13 cellular contexts compared by ENCODE assay signal in genomic region chr7:22700559-22701002, GRCh38. TPM values are rescaled to one million over a fixed set of nuclear protein-coding genes. Genes with fewer than 3 reads are reported as not detected.
DNase-seq lines count a peak whose midpoint lies in the region; ATAC-seq and TF ChIP-seq lines count a peak whose summit lies in the region.
"Had no signal": no experiment of that assay in that cellular context is flagged by ENCODE, and none has a peak within 500 bp of the region (broad histone marks: within the 10 kb centered on the region; RNA-seq: fewer than 3 reads in every experiment).

No MANE protein-coding gene starts in this region.

- ATAC-seq in SK-N-SH treated with all-trans-retinoic acid at 6 μM for 48 hours, result peak; percentile 53
- ATAC-seq: Right ventricle myocardium inferior had no signal

- H3K4me3 ChIP-seq in ACC112 (ENCODE audit: low read depth, low read length) (no peak overlapping the region), GM12865 (ENCODE audit: low read depth, low read length) (no peak overlapping the region), fibroblast of lung (replicated peaks in 1 of 4; ENCODE audit: control extremely low read depth in 1 of 4, insufficient read depth in 1 of 4, low read depth in 3 of 4, low read length in 4 of 4) (no peak overlapping the region), vagina (no peak overlapping the region)
- H3K4me3 ChIP-seq: esophagus squamous epithelium, neural progenitor cell had no signal

- TF ChIP-seq POLR2A in vagina (IDR thresholded peaks at IDR 0.05), result no peak

- H3K9me3 ChIP-seq in fibroblast of lung (ENCODE audit: control insufficient read depth, insufficient read depth, low read depth, low read length) (no peaks in the 10 kb centered on the region), vagina (no peaks in the 10 kb centered on the region)
- H3K9me3 ChIP-seq: esophagus squamous epithelium had no signal

- no peaks in the 10 kb centered on the region for H3K36me3 ChIP-seq in ACC112 (ENCODE audit: insufficient read depth, low read length)
- no peaks in the 10 kb centered on the region for H3K36me3 ChIP-seq in fibroblast of lung (ENCODE audit: control insufficient read depth, insufficient read depth, low read length)
- H3K36me3 ChIP-seq in vagina, result no peaks in the 10 kb centered on the region
- H3K36me3 ChIP-seq: esophagus squamous epithelium, neural progenitor cell had no signal

- intact Hi-C loops in vagina (cut with DNase I), result no loop called here

- H3K4me2 ChIP-seq in fibroblast of lung (ENCODE audit: extremely low read depth, insufficient read depth, low read length), result no peak overlapping the region
- H3K4me2 ChIP-seq: neural progenitor cell had no signal

- no peaks in the 10 kb centered on the region for H3K79me2 ChIP-seq in ACC112 (ENCODE audit: control insufficient read depth, insufficient read depth, low read length, unreplicated experiment)
- no peaks in the 10 kb centered on the region for H3K79me2 ChIP-seq in fibroblast of lung (ENCODE audit: control insufficient read depth, insufficient read depth, low read length)

- H3K27me3 ChIP-seq in ACC112 (ENCODE audit: insufficient read depth, low read length), result no peaks in the 10 kb centered on the region
- H3K27me3 ChIP-seq in fibroblast of lung (ENCODE audit: control insufficient read depth, insufficient read depth, low read length), result no peaks in the 10 kb centered on the region
- H3K27me3 ChIP-seq in vagina, result no peaks in the 10 kb centered on the region
- H3K27me3 ChIP-seq: esophagus squamous epithelium, neural progenitor cell had no signal

- H3K27ac ChIP-seq in ACC112 (ENCODE audit: low read depth, low read length) (peak overlapping the region; percentile 67), fibroblast of lung (ENCODE audit: insufficient read depth, low read length) (no peak overlapping the region), vagina (no peak overlapping the region)
- H3K27ac ChIP-seq: esophagus squamous epithelium, neural progenitor cell had no signal

- peak; percentile 18 for DNase-seq in GM12865 (ENCODE audit: low read depth)
- DNase-seq in fibroblast of lung (ENCODE audit: low read depth in 2 of 2), result peak; percentile 76
- DNase-seq in NCI-H1105 treated with DMSO at 0.1 percent for 48 hours (lab: John Stamatoyannopoulos, UW), result no peak
- DNase-seq in NCI-H1694 treated with DMSO at 0.1 percent for 48 hours (lab: John Stamatoyannopoulos, UW), result no peak
- no peak for DNase-seq in vagina (ENCODE audit: extremely low spot score in 2 of 2)
- DNase-seq in effector CD4-positive, alpha-beta T cell, result no peak
- DNase-seq: CD4-positive, alpha-beta memory T cell; esophagus squamous epithelium; H7 had no signal

- no peak overlapping the region for H3K9ac ChIP-seq in fibroblast of lung (ENCODE audit: insufficient read depth, low read length)
- H3K9ac ChIP-seq: neural progenitor cell had no signal

- H2AFZ ChIP-seq in ACC112 (ENCODE audit: low read length, unreplicated experiment), result peak overlapping the region; percentile 51
- H2AFZ ChIP-seq in fibroblast of lung (ENCODE audit: low read length), result no peak overlapping the region
- H2AFZ ChIP-seq: neural progenitor cell had no signal

- TF ChIP-seq CTCF in GM12865 (IDR thresholded peaks at IDR 0.05; ENCODE audit: insufficient read depth, low read depth, low read length, missing control alignments) (no peak), fibroblast of lung (conservative IDR thresholded peaks at IDR 0.05 in 1 of 2, IDR thresholded peaks at IDR 0.05 in 1 of 2; ENCODE audit: low read depth in 1 of 2, low read length in 2 of 2) (no peak), vagina (IDR thresholded peaks at IDR 0.05) (no peak)

- H4K20me1 ChIP-seq in fibroblast of lung (ENCODE audit: control insufficient read depth, extremely low read depth, insufficient read depth, low read length), result no peaks in the 10 kb centered on the region

- H3K4me1 ChIP-seq in ACC112 (ENCODE audit: control insufficient read depth, insufficient read depth, low read length, unreplicated experiment) (peaks cover 27% of the 10 kb centered on the region), fibroblast of lung (ENCODE audit: control insufficient read depth, extremely low read depth, insufficient read depth, low read length) (no peaks in the 10 kb centered on the region), vagina (no peaks in the 10 kb centered on the region)

TF ChIP-seq in SK-N-SH treated with all-trans-retinoic acid at 6 μM for 48 hours, 23 proteins besides CTCF, POLR2A, EP300 and RAD21:
- TF ChIP-seq, protein P1, sequence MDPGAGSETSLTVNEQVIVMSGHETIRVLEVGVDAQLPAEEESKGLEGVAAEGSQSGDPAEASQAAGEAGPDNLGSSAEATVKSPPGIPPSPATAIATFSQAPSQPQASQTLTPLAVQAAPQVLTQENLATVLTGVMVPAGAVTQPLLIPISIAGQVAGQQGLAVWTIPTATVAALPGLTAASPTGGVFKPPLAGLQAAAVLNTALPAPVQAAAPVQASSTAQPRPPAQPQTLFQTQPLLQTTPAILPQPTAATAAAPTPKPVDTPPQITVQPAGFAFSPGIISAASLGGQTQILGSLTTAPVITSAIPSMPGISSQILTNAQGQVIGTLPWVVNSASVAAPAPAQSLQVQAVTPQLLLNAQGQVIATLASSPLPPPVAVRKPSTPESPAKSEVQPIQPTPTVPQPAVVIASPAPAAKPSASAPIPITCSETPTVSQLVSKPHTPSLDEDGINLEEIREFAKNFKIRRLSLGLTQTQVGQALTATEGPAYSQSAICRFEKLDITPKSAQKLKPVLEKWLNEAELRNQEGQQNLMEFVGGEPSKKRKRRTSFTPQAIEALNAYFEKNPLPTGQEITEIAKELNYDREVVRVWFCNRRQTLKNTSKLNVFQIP (CRISPR knock-in tag; IDR thresholded peaks at IDR 0.05; ENCODE audit: borderline replicate concordance, low read depth), result no peak
- no peak for TF ChIP-seq TCF4 (CRISPR knock-in tag; IDR thresholded peaks at IDR 0.05; ENCODE audit: borderline replicate concordance)

RNA-seq across cellular contexts. Expression of gene IL6, which starts 26.4 kb away (rescaled TPM):
- 22.1 and 33.7 TPM in 2 replicates for total RNA-seq in fibroblast of lung
- 20.2 and 32.1 TPM in 2 replicates for polyA plus RNA-seq in fibroblast of lung
- 14.4 and 28.1 TPM in 2 replicates for polyA plus RNA-seq in fibroblast of lung (2012)
- 17.2 and 22.0 TPM in 2 replicates for polyA minus RNA-seq in fibroblast of lung (ENCODE audit: low replicate concordance)
- total RNA-seq in vagina, result 12.0 TPM
- total RNA-seq: CD4-positive, alpha-beta memory T cell had no signal
- polyA plus RNA-seq: CD4-positive, alpha-beta memory T cell had no signal

Comparison
In these comparisons a context has a peak if more than half of its experiments do, and no peak if none do; other contexts are left out.
1. DNase-seq: peak in GM12865 (single experiment) and fibroblast of lung (2 of 2); none in NCI-H1105 treated with DMSO at 0.1 percent for 48 hours (single experiment), NCI-H1694 treated with DMSO at 0.1 percent for 48 hours (single experiment), vagina (0 of 2) and effector CD4-positive, alpha-beta T cell (single experiment).